8 cellular contexts compared by ENCODE assay signal in the genomic region with DNA sequence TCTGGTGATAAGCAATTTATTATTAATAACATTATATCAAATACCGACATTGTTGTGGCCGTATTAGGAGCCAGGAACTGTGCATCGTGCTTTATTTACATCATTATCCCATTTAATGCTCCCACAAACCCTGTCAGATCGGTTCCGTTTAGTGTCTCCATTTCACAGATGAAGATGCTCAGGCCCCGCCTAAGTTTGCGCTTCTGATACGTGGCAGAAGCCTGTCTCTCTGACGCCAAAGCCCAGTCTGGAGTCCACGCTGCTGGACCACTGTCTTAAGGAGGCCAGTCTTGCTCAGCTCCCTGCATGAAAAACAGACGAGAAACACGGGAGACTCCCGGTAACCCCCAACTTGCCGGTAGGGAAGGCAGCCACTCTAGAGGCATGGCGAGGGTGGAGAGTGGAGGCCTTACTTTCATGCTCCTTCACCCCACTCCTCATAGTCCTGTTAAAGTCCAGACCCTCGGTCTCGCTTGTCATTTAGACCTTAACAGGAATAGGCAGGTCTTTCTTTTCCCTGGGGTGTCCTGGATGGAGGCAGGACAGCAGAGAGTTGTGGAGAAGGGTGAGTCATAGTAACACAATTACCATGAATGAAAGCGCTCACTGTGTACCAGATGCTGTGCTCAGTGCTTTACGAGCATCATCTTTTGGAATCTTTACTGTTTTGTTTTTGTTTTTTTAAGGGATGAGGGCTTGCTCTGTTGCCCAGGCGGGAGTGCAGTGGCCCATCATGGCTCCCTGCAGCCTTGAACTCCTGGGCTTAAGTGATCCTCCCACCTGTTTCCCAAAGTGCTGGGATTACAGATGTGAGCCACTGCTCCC. TPM values are rescaled to one million over a fixed set of nuclear protein-coding genes. Genes with fewer than 3 reads are reported as not detected.
DNase-seq lines count a peak whose midpoint lies in the region; ATAC-seq and TF ChIP-seq lines count a peak whose summit lies in the region.

No MANE protein-coding gene starts in this region.

- peak overlapping the region; percentile 99 for H3K27ac Mint-ChIP-seq in T-helper 2 cell treated with Interferon-gamma antibody and Interleukin-4, amounts not matched to agents 5 μg/mL and 100 μg/mL, for 36 hours

- no peak for TF ChIP-seq RAD21 in Ishikawa (IDR thresholded peaks at IDR 0.05; ENCODE audit: low read depth)

- H3K9me3 ChIP-seq in breast epithelium, result no peaks in the 10 kb centered on the region
- H3K9me3 ChIP-seq in iPS-18c (ENCODE audit: control insufficient read depth, insufficient read depth, low read length), result no peaks in the 10 kb centered on the region

- H3K36me3 ChIP-seq in breast epithelium, result no peaks in the 10 kb centered on the region

- no peak for TF ChIP-seq POLR2A in breast epithelium (IDR thresholded peaks at IDR 0.05)

- peaks cover 39% of the 10 kb centered on the region for H3K4me1 Mint-ChIP-seq in T-helper 2 cell treated with Interferon-gamma antibody and Interleukin-4, amounts not matched to agents 5 μg/mL and 100 μg/mL, for 36 hours (ENCODE audit: low read depth)

- peak; percentile 36 for ATAC-seq in GM19438 (IDR thresholded peaks at IDR 0.05; ENCODE audit: low read depth, unreplicated experiment)
- peak; percentile 88 for ATAC-seq in sciatic nerve

- peak; percentile 27 for DNase-seq in CD1c-positive myeloid dendritic cell (ENCODE audit: extremely low spot score)
- peak; percentile 39 for DNase-seq in T-helper 2 cell treated with Interferon-gamma antibody and Interleukin-4, amounts not matched to agents 5 μg/mL and 100 μg/mL, for 36 hours (ENCODE audit: low spot score)
- DNase-seq in breast epithelium (ENCODE audit: low spot score in 2 of 2), result peak in 1 of 2 donors; percentile 29
- peak; percentile 82 for DNase-seq in sciatic nerve (ENCODE audit: low spot score)
- no peak for DNase-seq in NCI-H1048 (lab: John Stamatoyannopoulos, UW)

- H3K4me3 Mint-ChIP-seq in T-helper 2 cell treated with Interferon-gamma antibody and Interleukin-4, amounts not matched to agents 5 μg/mL and 100 μg/mL, for 36 hours, result peak overlapping the region; percentile 98

- TF ChIP-seq EP300 in Ishikawa (IDR thresholded peaks at IDR 0.05; ENCODE audit: borderline replicate concordance), result no peak

- no peaks in the 10 kb centered on the region for H3K27me3 ChIP-seq in breast epithelium

- no peak for TF ChIP-seq CTCF in breast epithelium (IDR thresholded peaks at IDR 0.05)

- H3K4me1 ChIP-seq in breast epithelium, result peaks cover 0 to 7% of the 10 kb centered on the region in 2 donors

- peaks cover 28% of the 10 kb centered on the region for H3K36me3 Mint-ChIP-seq in T-helper 2 cell treated with Interferon-gamma antibody and Interleukin-4, amounts not matched to agents 5 μg/mL and 100 μg/mL, for 36 hours (ENCODE audit: low read depth)

- H3K27ac ChIP-seq in breast epithelium, result peak overlapping the region; percentile 90 to 96

- H3K9me3 Mint-ChIP-seq in T-helper 2 cell treated with Interferon-gamma antibody and Interleukin-4, amounts not matched to agents 5 μg/mL and 100 μg/mL, for 36 hours, result no peaks in the 10 kb centered on the region

- H3K4me3 ChIP-seq in breast epithelium, result peak overlapping the region; percentile 83 to 93 (median 91)
- peak overlapping the region; percentile 82 for H3K4me3 ChIP-seq in iPS-18c (ENCODE audit: insufficient read depth, low read depth, low read length)

- no peaks in the 10 kb centered on the region for H3K27me3 Mint-ChIP-seq in T-helper 2 cell treated with Interferon-gamma antibody and Interleukin-4, amounts not matched to agents 5 μg/mL and 100 μg/mL, for 36 hours (ENCODE audit: low read depth)

- intact Hi-C loops in breast epithelium (cut with DNase I; ENCODE audit: low total_unique reads) (no loop called here), sciatic nerve (cut with DNase I) (no loop called here)

TF ChIP-seq in Ishikawa, 13 proteins besides CTCF, POLR2A, EP300 and RAD21:
- no peak for TF ChIP-seq FOXM1 (IDR thresholded peaks at IDR 0.05; ENCODE audit: borderline replicate concordance, low read depth)
- TF ChIP-seq, protein P1, sequence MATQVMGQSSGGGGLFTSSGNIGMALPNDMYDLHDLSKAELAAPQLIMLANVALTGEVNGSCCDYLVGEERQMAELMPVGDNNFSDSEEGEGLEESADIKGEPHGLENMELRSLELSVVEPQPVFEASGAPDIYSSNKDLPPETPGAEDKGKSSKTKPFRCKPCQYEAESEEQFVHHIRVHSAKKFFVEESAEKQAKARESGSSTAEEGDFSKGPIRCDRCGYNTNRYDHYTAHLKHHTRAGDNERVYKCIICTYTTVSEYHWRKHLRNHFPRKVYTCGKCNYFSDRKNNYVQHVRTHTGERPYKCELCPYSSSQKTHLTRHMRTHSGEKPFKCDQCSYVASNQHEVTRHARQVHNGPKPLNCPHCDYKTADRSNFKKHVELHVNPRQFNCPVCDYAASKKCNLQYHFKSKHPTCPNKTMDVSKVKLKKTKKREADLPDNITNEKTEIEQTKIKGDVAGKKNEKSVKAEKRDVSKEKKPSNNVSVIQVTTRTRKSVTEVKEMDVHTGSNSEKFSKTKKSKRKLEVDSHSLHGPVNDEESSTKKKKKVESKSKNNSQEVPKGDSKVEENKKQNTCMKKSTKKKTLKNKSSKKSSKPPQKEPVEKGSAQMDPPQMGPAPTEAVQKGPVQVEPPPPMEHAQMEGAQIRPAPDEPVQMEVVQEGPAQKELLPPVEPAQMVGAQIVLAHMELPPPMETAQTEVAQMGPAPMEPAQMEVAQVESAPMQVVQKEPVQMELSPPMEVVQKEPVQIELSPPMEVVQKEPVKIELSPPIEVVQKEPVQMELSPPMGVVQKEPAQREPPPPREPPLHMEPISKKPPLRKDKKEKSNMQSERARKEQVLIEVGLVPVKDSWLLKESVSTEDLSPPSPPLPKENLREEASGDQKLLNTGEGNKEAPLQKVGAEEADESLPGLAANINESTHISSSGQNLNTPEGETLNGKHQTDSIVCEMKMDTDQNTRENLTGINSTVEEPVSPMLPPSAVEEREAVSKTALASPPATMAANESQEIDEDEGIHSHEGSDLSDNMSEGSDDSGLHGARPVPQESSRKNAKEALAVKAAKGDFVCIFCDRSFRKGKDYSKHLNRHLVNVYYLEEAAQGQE (IDR thresholded peaks at IDR 0.05; ENCODE audit: low read depth), result no peak
- TF ChIP-seq CEBPB (IDR thresholded peaks at IDR 0.05), result no peak
- TF ChIP-seq ZBTB7A (IDR thresholded peaks at IDR 0.05; ENCODE audit: low read depth), result peak; percentile 5; the same call in 1 of the 2 replicates
- no peak for TF ChIP-seq NFIC (IDR thresholded peaks at IDR 0.05)
- TF ChIP-seq MAX (IDR thresholded peaks at IDR 0.05), result no peak
- no peak for TF ChIP-seq TEAD4 (IDR thresholded peaks at IDR 0.05)
- TF ChIP-seq TCF12 (IDR thresholded peaks at IDR 0.05; ENCODE audit: low read depth), result no peak

RNA-seq across cellular contexts. Expression of gene TXNDC15, which starts 0.9 kb away (rescaled TPM):
- 10 to 100 TPM; 68.0 to 80.0 (median 74.9) TPM for total RNA-seq in breast epithelium
- 84.7 TPM for total RNA-seq in sciatic nerve

RNA-seq across cellular contexts. Expression of gene C5orf24, which starts 29.3 kb away (rescaled TPM):
- total RNA-seq in breast epithelium (10 to 100 TPM; 33.4 to 44.5 (median 41.6) TPM), sciatic nerve (50.1 TPM)

RNA-seq across cellular contexts. Expression of gene PCBD2, which starts 29.9 kb away (rescaled TPM):
- total RNA-seq in breast epithelium (10 to 100 TPM in 1 of 3 donors, 1 to 10 TPM in 2; 6.9 to 11.0 (median 8.8) TPM), sciatic nerve (13.6 TPM)
